ENCODE assay signal across 2 cellular contexts in genomic region chr10:46293228-46293627, GRCh38.
TF ChIP-seq lines count a peak whose summit lies in the region.

No MANE protein-coding gene starts in this region.

TF ChIP-seq in HepG2, 621 proteins besides CTCF, POLR2A, EP300 and RAD21:
- TF ChIP-seq, protein P1, sequence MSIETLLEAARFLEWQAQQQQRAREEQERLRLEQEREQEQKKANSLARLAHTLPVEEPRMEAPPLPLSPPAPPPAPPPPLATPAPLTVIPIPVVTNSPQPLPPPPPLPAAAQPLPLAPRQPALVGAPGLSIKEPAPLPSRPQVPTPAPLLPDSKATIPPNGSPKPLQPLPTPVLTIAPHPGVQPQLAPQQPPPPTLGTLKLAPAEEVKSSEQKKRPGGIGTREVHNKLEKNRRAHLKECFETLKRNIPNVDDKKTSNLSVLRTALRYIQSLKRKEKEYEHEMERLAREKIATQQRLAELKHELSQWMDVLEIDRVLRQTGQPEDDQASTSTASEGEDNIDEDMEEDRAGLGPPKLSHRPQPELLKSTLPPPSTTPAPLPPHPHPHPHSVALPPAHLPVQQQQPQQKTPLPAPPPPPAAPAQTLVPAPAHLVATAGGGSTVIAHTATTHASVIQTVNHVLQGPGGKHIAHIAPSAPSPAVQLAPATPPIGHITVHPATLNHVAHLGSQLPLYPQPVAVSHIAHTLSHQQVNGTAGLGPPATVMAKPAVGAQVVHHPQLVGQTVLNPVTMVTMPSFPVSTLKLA (IDR thresholded peaks at IDR 0.05): peak; percentile 34; the same call in 1 of the 2 replicates
- TF ChIP-seq CCAR2 (optimal IDR thresholded peaks at IDR 0.05; ENCODE audit: low read depth, low read length) (no peak), ZNF792 (CRISPR knock-in tag; IDR thresholded peaks at IDR 0.05) (no peak), MAFK (conservative IDR thresholded peaks at IDR 0.05 in 1 of 2, IDR thresholded peaks at IDR 0.05 in 1 of 2; ENCODE audit: low read length in 2 of 2) (no peak)
TF ChIP-seq in HepG2: peak in this region for 1.

TF ChIP-seq in GM12878, 131 proteins besides CTCF, POLR2A, EP300 and RAD21:
- TF ChIP-seq TCF3 (IDR thresholded peaks at IDR 0.05; ENCODE audit: borderline replicate concordance, insufficient read depth, low read depth, low read length): 0 out of 2 replicates have a peak, but pooled peaks have one; percentile 35
- TF ChIP-seq BCL3 (IDR thresholded peaks at IDR 0.05; ENCODE audit: borderline replicate concordance, insufficient read depth, low read depth, low read length, poor library complexity, severe bottlenecking): peak; percentile 78
- TF ChIP-seq BRCA1 (IDR thresholded peaks at IDR 0.05; ENCODE audit: low read depth, low read length): no peak
- no peak for TF ChIP-seq GATAD2B (conservative IDR thresholded peaks at IDR 0.05; ENCODE audit: low read depth)
